11 cellular contexts compared by ENCODE assay signal in the genomic region with DNA sequence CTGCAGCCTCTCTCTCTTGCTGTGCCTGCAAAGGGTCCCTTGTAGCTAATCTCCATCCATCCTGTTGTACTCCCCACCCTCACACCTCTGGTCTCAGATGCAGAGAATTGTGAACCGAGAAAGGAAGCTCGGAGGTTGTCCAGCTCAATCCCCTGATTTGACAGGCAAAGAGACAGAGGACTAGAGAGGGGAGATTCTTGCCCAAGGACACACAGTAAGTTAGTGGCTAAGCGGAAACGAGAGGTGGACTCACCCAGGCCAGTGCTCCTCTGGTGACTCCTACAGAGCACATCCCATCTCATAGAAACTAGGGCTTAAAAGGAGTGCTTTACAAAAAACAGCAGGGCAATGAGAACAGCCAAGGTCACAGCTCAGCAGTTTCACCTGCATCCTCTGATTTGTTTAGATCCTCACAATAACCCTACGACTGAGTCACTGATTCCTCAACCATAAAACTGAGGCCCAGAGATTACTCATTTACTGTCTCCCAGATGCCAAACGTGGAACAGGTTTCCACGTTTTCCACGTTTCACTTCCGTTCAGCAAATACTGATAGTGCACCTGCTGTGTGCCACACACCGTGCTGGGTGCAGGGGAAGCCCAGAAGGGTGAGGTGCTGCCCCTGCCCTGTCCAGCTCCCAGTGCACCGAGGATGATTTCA. TPM values are rescaled to one million over a fixed set of nuclear protein-coding genes. Genes with fewer than 3 reads are reported as not detected.
DNase-seq lines count a peak whose midpoint lies in the region; ATAC-seq, FAIRE-seq and TF ChIP-seq lines count a peak whose summit lies in the region.
"Had no signal": no experiment of that assay in that cellular context is flagged by ENCODE, and none has a peak within 500 bp of the region (broad histone marks: within the 10 kb centered on the region; RNA-seq: fewer than 3 reads in every experiment).

No MANE protein-coding gene starts in this region.

- H4K20me1 ChIP-seq in keratinocyte (ENCODE audit: control insufficient read depth, extremely low read depth, insufficient read depth, low read length), result peaks cover 3% of the 10 kb centered on the region

- H3K79me2 ChIP-seq in keratinocyte (ENCODE audit: control insufficient read depth, insufficient read depth, low read length), result no peaks in the 10 kb centered on the region

- H3K27me3 Mint-ChIP-seq in HFFc6 (ENCODE audit: insufficient read depth), result peaks cover 2% of the 10 kb centered on the region

- no peaks in the 10 kb centered on the region for H3K27me3 ChIP-seq in keratinocyte (ENCODE audit: control insufficient read depth, extremely low read depth, insufficient read depth, low read length)

- TF ChIP-seq CTCF in keratinocyte (optimal IDR thresholded peaks at IDR 0.05 in 1 of 3, IDR thresholded peaks at IDR 0.05 in 1 of 3, conservative IDR thresholded peaks at IDR 0.05 in 1 of 3; ENCODE audit: extremely low read depth in 1 of 3, insufficient read depth in 2 of 3, low read length in 3 of 3), result no peak
- no peak for TF ChIP-seq CTCF in HFFc6 (IDR thresholded peaks at IDR 0.05)

- peak; percentile 96 for FAIRE-seq in keratinocyte (lab: Jason Lieb, UNC)

- DNase-seq in keratinocyte (ENCODE audit: low read depth, low spot score) (no peak), posterior vena cava (ENCODE audit: low spot score) (no peak), dedifferentiated amniotic fluid mesenchymal stem cell (ENCODE audit: extremely low spot score) (no peak), HFFc6 (no peak)
- DNase-seq in stimulated activated effector memory CD8-positive, alpha-beta T cell treated with anti-CD3 and anti-CD28 coated beads, Interleukin-12 subunit alpha, Interleukin-12 subunit beta, amount 100 ng/mL, for 72 hours (ENCODE audit: low spot score in 2 of 2), result no peak
- DNase-seq: NCI-H187 treated with DMSO at 0.1 percent for 48 hours; stimulated activated CD4-positive, alpha-beta T cell treated with anti-CD3 and anti-CD28 coated beads, Interleukin-15, amount 100 ng/mL, for 24 hours had no signal

- no peak overlapping the region for H2AFZ ChIP-seq in keratinocyte (ENCODE audit: control insufficient read depth, low read length)

- no peak overlapping the region for H3K9ac ChIP-seq in keratinocyte (ENCODE audit: control insufficient read depth, extremely low read depth, insufficient read depth, low read length)

- peaks cover 24% of the 10 kb centered on the region for H3K4me1 Mint-ChIP-seq in HFFc6 (ENCODE audit: low read depth)
- no peaks in the 10 kb centered on the region for H3K4me1 Mint-ChIP-seq in stimulated activated effector memory CD8-positive, alpha-beta T cell treated with anti-CD3 and anti-CD28 coated beads, Interleukin-12 subunit alpha, Interleukin-12 subunit beta, amount 100 ng/mL, for 72 hours

- no peak overlapping the region for H3K4me3 ChIP-seq in keratinocyte (ENCODE audit: control insufficient read depth in 2 of 3, extremely low read depth in 1 of 3, insufficient read depth in 2 of 3, low read depth in 1 of 3, low read length in 3 of 3)

- H3K36me3 ChIP-seq in keratinocyte (ENCODE audit: control insufficient read depth in 2 of 2, extremely low read depth in 1 of 2, insufficient read depth in 2 of 2, low read length in 2 of 2), result no peaks in the 10 kb centered on the region

- peaks cover 2% of the 10 kb centered on the region for H3K9me1 ChIP-seq in keratinocyte (ENCODE audit: control insufficient read depth, extremely low read depth, insufficient read depth, low read length)

- H3K4me3 Mint-ChIP-seq in HFFc6, result no peak overlapping the region
- H3K4me3 Mint-ChIP-seq in stimulated activated effector memory CD8-positive, alpha-beta T cell treated with anti-CD3 and anti-CD28 coated beads, Interleukin-12 subunit alpha, Interleukin-12 subunit beta, amount 100 ng/mL, for 72 hours, result no peak overlapping the region

- H3K36me3 Mint-ChIP-seq in HFFc6 (ENCODE audit: low read depth), result peaks cover 35% of the 10 kb centered on the region
- peaks cover 5% of the 10 kb centered on the region for H3K36me3 Mint-ChIP-seq in stimulated activated effector memory CD8-positive, alpha-beta T cell treated with anti-CD3 and anti-CD28 coated beads, Interleukin-12 subunit alpha, Interleukin-12 subunit beta, amount 100 ng/mL, for 72 hours

- H3K27ac Mint-ChIP-seq in HFFc6, result no peak overlapping the region
- H3K27ac Mint-ChIP-seq in stimulated activated effector memory CD8-positive, alpha-beta T cell treated with anti-CD3 and anti-CD28 coated beads, Interleukin-12 subunit alpha, Interleukin-12 subunit beta, amount 100 ng/mL, for 72 hours, result no peak overlapping the region

- H3K9me3 Mint-ChIP-seq in HFFc6, result no peaks in the 10 kb centered on the region
- H3K9me3 Mint-ChIP-seq in stimulated activated effector memory CD8-positive, alpha-beta T cell treated with anti-CD3 and anti-CD28 coated beads, Interleukin-12 subunit alpha, Interleukin-12 subunit beta, amount 100 ng/mL, for 72 hours, result no peaks in the 10 kb centered on the region

- ATAC-seq in GM18511 (IDR thresholded peaks at IDR 0.05; ENCODE audit: unreplicated experiment), result peak; percentile 77
- peak; percentile 69 for ATAC-seq in GM21825 (IDR thresholded peaks at IDR 0.05; ENCODE audit: unreplicated experiment)
- ATAC-seq in HG03558 (IDR thresholded peaks at IDR 0.05; ENCODE audit: extremely low read depth, unreplicated experiment), result peak; percentile 72
- no peak for ATAC-seq in stimulated activated effector memory CD8-positive, alpha-beta T cell treated with anti-CD3 and anti-CD28 coated beads, Interleukin-12 subunit alpha, Interleukin-12 subunit beta, amount 100 ng/mL, for 72 hours

- H3K9me3 ChIP-seq in keratinocyte (ENCODE audit: control insufficient read depth, low read depth, low read length), result no peaks in the 10 kb centered on the region

- intact Hi-C loops in posterior vena cava (cut with DNase I), result no loop called here

- dilution Hi-C loops in keratinocyte (cut with MboI; ENCODE audit: extremely low pct_ligation_motif_present, low sequenced_read_pairs), result no loop called here

- peaks cover 28% of the 10 kb centered on the region for H3K4me1 ChIP-seq in keratinocyte (ENCODE audit: control insufficient read depth, extremely low read depth, insufficient read depth, low read length)

- H3K4me2 ChIP-seq in keratinocyte (ENCODE audit: control insufficient read depth, extremely low read depth, insufficient read depth, low read depth, low read length), result no peak overlapping the region

- H3K27ac ChIP-seq in keratinocyte (ENCODE audit: control insufficient read depth, insufficient read depth, low read length), result no peak overlapping the region
- H3K27ac ChIP-seq: VCaP had no signal

RNA-seq across cellular contexts. Expression of a gene that starts 22.1 kb away (rescaled TPM):
- 5.1 to 8.2 TPM (median 6.5 TPM) in 3 replicates for polyA plus RNA-seq in keratinocyte
- polyA plus RNA-seq in keratinocyte (2011; ENCODE audit: low read depth), result 0.67 TPM
- 6.3 and 7.0 TPM in 2 replicates for polyA plus RNA-seq in keratinocyte (2011; cell fraction: cytosol; rRNA removed)
- polyA plus RNA-seq in keratinocyte (2011; cell fraction: nucleus; rRNA removed), result 6.6 and 7.7 TPM in 2 replicates
- 2.2 and 5.9 TPM in 2 replicates for polyA plus RNA-seq in keratinocyte (2012; ENCODE audit: low replicate concordance)
- polyA minus RNA-seq in keratinocyte, result 8.5 to 13.0 TPM (median 9.4 TPM) in 3 replicates
- 6.7 TPM for polyA minus RNA-seq in keratinocyte (2011; cell fraction: cytosol; rRNA and poly(A)+ RNA removed)
- polyA minus RNA-seq in keratinocyte (2011; cell fraction: nucleus; rRNA and poly(A)+ RNA removed), result 5.1 and 6.8 TPM in 2 replicates
- 10 to 100 TPM; 17.4 to 28.7 TPM for total RNA-seq in posterior vena cava
- 10 to 100 TPM; 49.6 to 70.6 (median 62.0) TPM for total RNA-seq in HFFc6 (2021; fragmentation: NEBNext Ultra II Directional; extraction: Animal tissue kit (Norgen Biotek cat#: 25700))

RNA-seq across cellular contexts. Expression of a gene that starts 38.7 kb away (rescaled TPM):
- 0.57 to 2.2 TPM (median 1.1 TPM) in 3 replicates for polyA plus RNA-seq in keratinocyte
- polyA plus RNA-seq in keratinocyte (2011; ENCODE audit: low read depth), result 1.8 TPM
- 1.3 and 1.7 TPM in 2 replicates for polyA plus RNA-seq in keratinocyte (2011; cell fraction: cytosol; rRNA removed)
- 3.6 and 4.2 TPM in 2 replicates for polyA plus RNA-seq in keratinocyte (2011; cell fraction: nucleus; rRNA removed)
- polyA plus RNA-seq in keratinocyte (2012; ENCODE audit: low replicate concordance), result 0.54 and 2.6 TPM in 2 replicates
- polyA minus RNA-seq in keratinocyte, result 0.13 to 1.8 TPM (median 1.5 TPM) in 3 replicates
- polyA minus RNA-seq in keratinocyte (2011; cell fraction: cytosol; rRNA and poly(A)+ RNA removed), result 0.58 TPM
- polyA minus RNA-seq in keratinocyte (2011; cell fraction: nucleus; rRNA and poly(A)+ RNA removed), result 2.1 and 2.9 TPM in 2 replicates
- total RNA-seq in posterior vena cava, result under 1 TPM; 0.09 to 0.14 TPM
- total RNA-seq in HFFc6 (2021; fragmentation: NEBNext Ultra II Directional; extraction: Animal tissue kit (Norgen Biotek cat#: 25700)), result under 1 TPM; 0.06 to 0.14 (median 0.07) TPM
